Comparison of ENCODE assay signal across 9 cellular contexts in the genomic region with DNA sequence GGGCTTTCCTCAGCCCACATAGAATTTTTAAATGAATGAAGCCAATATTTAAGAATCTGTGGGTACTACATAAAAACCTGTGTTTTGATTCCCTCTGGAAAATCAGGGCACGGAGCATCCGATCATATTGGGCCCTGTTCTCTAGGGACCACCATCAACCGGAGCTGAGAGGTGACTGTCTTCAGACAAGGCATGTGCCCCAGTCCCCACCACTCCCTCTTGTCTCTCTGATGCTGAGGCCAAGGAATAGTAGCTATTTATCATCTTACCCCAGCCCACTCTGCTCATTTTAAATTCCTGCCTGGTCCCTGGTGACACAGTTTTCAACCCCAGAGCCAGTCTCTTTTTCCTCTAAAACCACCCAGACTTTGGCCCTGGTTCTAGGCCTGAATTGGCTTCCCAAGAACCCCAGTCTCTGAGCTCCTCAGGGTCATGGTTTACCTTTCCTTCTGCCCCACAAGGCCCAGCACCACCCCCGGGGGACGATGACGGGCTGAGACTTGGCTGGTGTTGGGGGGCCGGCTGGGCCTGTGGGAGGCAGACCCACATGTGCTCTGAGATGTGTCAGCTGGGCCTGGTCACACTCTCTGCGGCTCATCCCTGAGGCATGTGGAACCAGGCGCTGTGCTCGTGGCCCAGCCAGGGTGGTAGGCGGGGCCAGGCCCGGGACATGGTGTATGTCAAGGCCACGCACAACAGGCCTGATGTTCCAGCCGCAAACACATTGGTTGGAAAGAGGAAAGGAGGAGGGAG.
DNase-seq lines count a peak whose midpoint lies in the region; TF ChIP-seq lines count a peak whose summit lies in the region.
"Had no signal": no experiment of that assay in that cellular context is flagged by ENCODE, and none has a peak within 500 bp of the region (broad histone marks: within the 10 kb centered on the region; RNA-seq: fewer than 3 reads in every experiment).

No MANE protein-coding gene starts in this region.

- peak overlapping the region in 1 of 5 experiments; percentile 30 for H3K4me3 Mint-ChIP-seq in brain
- H3K4me3 Mint-ChIP-seq: activated CD8-positive, alpha-beta T cell treated with anti-CD3 and anti-CD28 coated beads, Interleukin-2, amount 10 ng/mL, durations not matched to agents 7 days and 5 days had no signal

- H3K9me3 Mint-ChIP-seq in brain, result peaks cover 0 to 3% (median 0%) of the 10 kb centered on the region in 5 experiments

- no peaks in the 10 kb centered on the region for H3K9me2 ChIP-seq in hepatocyte (replicated peaks; ENCODE audit: insufficient read depth)

- peaks cover 15% of the 10 kb centered on the region for H3K27me3 Mint-ChIP-seq in brain

- H3K36me3 ChIP-seq in hepatocyte (replicated peaks; ENCODE audit: insufficient read depth, low read depth), result no peaks in the 10 kb centered on the region

- TF ChIP-seq CTCF in brain (conservative IDR thresholded peaks at IDR 0.05) (no peak), hepatocyte (IDR thresholded peaks at IDR 0.05; ENCODE audit: poor library complexity) (no peak)

- H3K4me1 Mint-ChIP-seq in brain, result peaks cover 49% of the 10 kb centered on the region

- H2AFZ ChIP-seq in hepatocyte, result no peak overlapping the region

- H3K4me3 ChIP-seq in hepatocyte (no peak overlapping the region), skeletal muscle cell (ENCODE audit: low read depth, low read length) (no peak overlapping the region)

- WGBS in hepatocyte (ENCODE audit: low lambda C conversion rate, missing lambda C conversion rate), result 78% methylated on average over 14 of the region's 14 CpGs

- H3K36me3 Mint-ChIP-seq in brain, result no peaks in the 10 kb centered on the region

- H3K4me1 ChIP-seq in hepatocyte (ENCODE audit: insufficient read depth), result peaks cover 49% of the 10 kb centered on the region

- no peaks in the 10 kb centered on the region for H3K9me3 ChIP-seq in hepatocyte (ENCODE audit: low read depth)

- H3K27me3 ChIP-seq in hepatocyte, result no peaks in the 10 kb centered on the region

- DNase-seq in EH (ENCODE audit: low read depth) (peak; percentile 98), hepatocyte (ENCODE audit: low spot score) (peak; percentile 83), skeletal muscle cell (ENCODE audit: low read depth) (peak; percentile 97), NCI-H226 (no peak), NOMO-1 (lab: John Stamatoyannopoulos, UW; ENCODE audit: unreplicated experiment in 2 of 2) (no peak), NCI-H146 (lab: John Stamatoyannopoulos, UW) (no peak), NK-92 (lab: John Stamatoyannopoulos, UW; ENCODE audit: unreplicated experiment) (no peak)
- DNase-seq: activated CD8-positive, alpha-beta T cell treated with anti-CD3 and anti-CD28 coated beads, Interleukin-2, amount 10 ng/mL, durations not matched to agents 7 days and 5 days had no signal

- H3K4me2 ChIP-seq in hepatocyte, result peak overlapping the region; percentile 14

- no peaks in the 10 kb centered on the region for H4K20me1 ChIP-seq in hepatocyte (ENCODE audit: insufficient read depth, poor library complexity, severe bottlenecking)

- peak overlapping the region; percentile 96 for H3K27ac ChIP-seq in hepatocyte

- H3K79me2 ChIP-seq in hepatocyte, result no peaks in the 10 kb centered on the region

- peak overlapping the region in 3 of 5 experiments; percentile 11 to 87 (median 84) for H3K27ac Mint-ChIP-seq in brain
- H3K27ac Mint-ChIP-seq: activated CD8-positive, alpha-beta T cell treated with anti-CD3 and anti-CD28 coated beads, Interleukin-2, amount 10 ng/mL, durations not matched to agents 7 days and 5 days had no signal

Comparison
In these comparisons a context has a peak if more than half of its experiments do, and no peak if none do; other contexts are left out.
1. DNase-seq: peak in EH (single experiment), hepatocyte (single experiment) and skeletal muscle cell (single experiment); none in NCI-H226 (single experiment), NOMO-1 (0 of 2), NCI-H146 (single experiment) and NK-92 (single experiment).